8 cellular contexts compared by ENCODE assay signal in the genomic region with DNA sequence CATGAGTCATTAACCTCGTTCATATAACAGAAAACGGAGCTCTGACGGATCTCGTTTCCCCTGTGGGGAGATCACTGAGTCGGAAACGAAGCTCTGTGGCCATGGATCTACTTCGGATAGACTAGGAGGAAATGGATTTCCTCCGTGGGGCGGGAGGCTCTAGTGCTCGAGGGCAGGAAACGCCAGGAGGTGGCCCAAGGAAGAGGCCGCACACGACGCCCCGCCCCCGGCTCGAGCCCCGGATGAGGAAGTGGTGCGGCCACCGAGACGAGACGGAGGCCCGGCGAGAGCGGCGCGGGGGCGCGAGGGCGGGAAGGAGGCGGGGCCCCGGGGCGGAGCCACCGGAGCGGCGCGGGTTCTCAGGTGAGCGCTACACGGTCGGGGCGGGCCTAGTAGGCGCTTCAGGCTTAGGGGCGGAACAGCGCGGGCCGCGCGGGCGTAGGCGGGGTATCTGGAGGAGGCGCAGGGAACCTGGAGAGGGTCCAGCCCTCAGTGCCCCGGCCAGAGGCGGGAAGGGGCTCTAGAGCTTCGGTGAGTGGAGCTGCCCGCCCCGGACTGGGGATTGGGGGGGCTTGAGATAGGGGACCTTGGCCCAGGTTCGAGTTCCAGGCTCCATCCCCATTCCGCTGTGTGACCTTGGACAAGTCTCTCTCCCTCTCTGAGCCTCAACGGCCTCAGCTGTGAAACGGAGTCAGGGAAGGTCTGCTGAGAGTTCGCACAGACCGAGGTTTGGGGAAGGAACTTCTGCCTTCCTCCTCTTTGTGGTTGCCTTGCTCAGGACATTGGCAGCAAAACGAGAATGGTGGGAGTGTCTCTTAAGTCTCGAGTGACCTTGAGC. TPM values are rescaled to one million over a fixed set of nuclear protein-coding genes. Genes with fewer than 3 reads are reported as not detected.
A peak's percentile ranks its signal among the peaks of the same experiment; 100 is the strongest.
DNase-seq lines count a peak whose midpoint lies in the region; ATAC-seq, FAIRE-seq and TF ChIP-seq lines count a peak whose summit lies in the region.

DEPDC5 (plus strand) TSS at position 386 of the 838 bp plus-strand sequence. CDS start 903 bp downstream, outside the sequence.

- FAIRE-seq in urothelium cell line (lab: Jason Lieb, UNC) = peak; percentile 23

- DNase-seq in NCI-H1930 (lab: John Stamatoyannopoulos, UW) = peak; percentile 89 to 94
- DNase-seq in anterior cingulate cortex (lab: John Stamatoyannopoulos, UW) = peak; percentile 54 to 95 (median 92)
- DNase-seq in right atrium auricular region (ENCODE audit: low spot score) = peak; percentile 96
- DNase-seq in pulmonary artery endothelial cell (ENCODE audit: low read depth, low spot score) = peak; percentile 76
- peak; percentile 99 for DNase-seq in urothelium cell line (ENCODE audit: low spot score)

- no peaks in the 10 kb centered on the region for H3K27me3 ChIP-seq in right atrium auricular region

- H3K27ac ChIP-seq in right atrium auricular region = peak within 1 kb of the TSS; percentile 94 to 98

- peak in 1 of 2 donors; percentile 24 for TF ChIP-seq CTCF in right atrium auricular region (IDR thresholded peaks at IDR 0.05)

- peaks cover 0 to 39% of the 10 kb centered on the region in 2 donors for H3K4me1 ChIP-seq in right atrium auricular region

- H3K9me3 ChIP-seq in right atrium auricular region = no peaks in the 10 kb centered on the region

- peak; percentile 70 for ATAC-seq in GM18498 (IDR thresholded peaks at IDR 0.05; ENCODE audit: unreplicated experiment)
- ATAC-seq in HG02938 (IDR thresholded peaks at IDR 0.05; ENCODE audit: unreplicated experiment) = peak; percentile 47

- intact Hi-C loops in T-helper 2 cell treated with Interferon-gamma antibody and Interleukin-4, amounts not matched to agents 100 ng/mL and 5 ng/mL, for 36 hours (cut with micrococcal nuclease) = loop anchor here (1.0 to 5.0 kb wide), 3 partner anchors 78 to 383 kb away; partner anchors contain the start of gene SFI1

- H3K36me3 ChIP-seq in right atrium auricular region = no peaks in the 10 kb centered on the region

- peak within 1 kb of the TSS; percentile 89 to 90 for H3K4me3 ChIP-seq in right atrium auricular region

RNA-seq across cellular contexts. Expression of gene DEPDC5, which starts in this region (rescaled TPM):
- 38.5 and 41.0 TPM in 2 replicates for total RNA-seq in T-helper 2 cell treated with Interferon-gamma antibody and Interleukin-4, amounts not matched to agents 100 ng/mL and 5 ng/mL, for 36 hours
- total RNA-seq in right atrium auricular region (1 to 10 TPM; 7.0 to 8.6 TPM), pulmonary artery endothelial cell (10.5 and 12.6 TPM in 2 replicates)

Comparison
In these comparisons a context has a peak if more than half of its experiments do, and no peak if none do; other contexts are left out.
1. Peak in every context shown above with its lines: DNase-seq, ATAC-seq, H3K4me3 ChIP-seq and H3K27ac ChIP-seq.